26 cellular contexts compared by ENCODE assay signal in genomic region chr3:135170732-135171131, GRCh38.
"Had no signal": no experiment of that assay in that cellular context is flagged by ENCODE, and none has a peak within 500 bp of the region (broad histone marks: within the 10 kb centered on the region; RNA-seq: fewer than 3 reads in every experiment).

No MANE protein-coding gene starts in this region.

- ATAC-seq: esophagus mucosa; gastrocnemius medialis; left ventricle myocardium superior; naive thymus-derived CD4-positive, alpha-beta T cell; stimulated activated memory B cell treated with anti-CD40 and anti-IgM and Interleukin-4, amounts not matched to agents 10 μg/mL and 1 μg/mL and 100 μg/mL, for 72 hours; stimulated activated naive CD8-positive, alpha-beta T cell treated with anti-CD3 and anti-CD28 coated beads, Interleukin-15, Interleukin-2, amounts not matched to agents 100 U/mL and 50 U/mL, for 24 hours had no signal

- H3K27ac Mint-ChIP-seq: dendritic cell treated with granulocyte-macrophage colony-stimulating factor and Interleukin-4, amounts not matched to agents 40 ng/mL and 50 ng/mL, for 4 days; endodermal cell; mesothelial cell of epicardium; naive thymus-derived CD4-positive, alpha-beta T cell; nephron; stimulated activated memory B cell treated with anti-CD40 and anti-IgM and Interleukin-4, amounts not matched to agents 10 μg/mL and 1 μg/mL and 100 μg/mL, for 72 hours; type B pancreatic cell had no signal

- H3K27me3 ChIP-seq: colonic mucosa, gastrocnemius medialis, right atrium auricular region, spleen, testis, tibial artery had no signal

- H3K4me3 ChIP-seq: colonic mucosa, gastrocnemius medialis, prostate gland, right atrium auricular region, skin epidermis, spleen, testis, tibial artery had no signal

- DNase-seq: colonic mucosa; effector CD8-positive, alpha-beta T cell; endodermal cell; foreskin fibroblast; gastrocnemius medialis; kidney; left ventricle myocardium superior; mesenchymal stem cell; naive thymus-derived CD4-positive, alpha-beta T cell; nucleus accumbens; spleen; stimulated activated CD4-positive, alpha-beta T cell treated with anti-CD3 and anti-CD28 coated beads, Interleukin-4, amount 100 ng/mL, for 4 hours; stimulated activated naive CD8-positive, alpha-beta T cell treated with anti-CD3 and anti-CD28 coated beads, Interleukin-15, Interleukin-2, amounts not matched to agents 100 U/mL and 50 U/mL, for 24 hours; substantia nigra; testis; tibial artery had no signal

- H3K27ac ChIP-seq: colonic mucosa, epithelial cell of prostate, prostate gland, right atrium auricular region, skin epidermis, spleen, testis, tibial artery had no signal

- H3K9me3 ChIP-seq: colonic mucosa, gastrocnemius medialis, prostate gland, right atrium auricular region, spleen, testis, tibial artery had no signal

- H3K27me3 Mint-ChIP-seq: dendritic cell treated with granulocyte-macrophage colony-stimulating factor and Interleukin-4, amounts not matched to agents 40 ng/mL and 50 ng/mL, for 4 days; stimulated activated memory B cell treated with anti-CD40 and anti-IgM and Interleukin-4, amounts not matched to agents 10 μg/mL and 1 μg/mL and 100 μg/mL, for 72 hours had no signal

- H3K36me3 ChIP-seq: colonic mucosa, gastrocnemius medialis, prostate gland, right atrium auricular region, spleen, tibial artery had no signal

- H3K4me3 Mint-ChIP-seq: dendritic cell treated with granulocyte-macrophage colony-stimulating factor and Interleukin-4, amounts not matched to agents 40 ng/mL and 50 ng/mL, for 4 days; endodermal cell; mesothelial cell of epicardium; naive thymus-derived CD4-positive, alpha-beta T cell; nephron; stimulated activated memory B cell treated with anti-CD40 and anti-IgM and Interleukin-4, amounts not matched to agents 10 μg/mL and 1 μg/mL and 100 μg/mL, for 72 hours; type B pancreatic cell had no signal

- H3K9me3 Mint-ChIP-seq: dendritic cell treated with granulocyte-macrophage colony-stimulating factor and Interleukin-4, amounts not matched to agents 40 ng/mL and 50 ng/mL, for 4 days; endodermal cell; mesothelial cell of epicardium; nephron; stimulated activated memory B cell treated with anti-CD40 and anti-IgM and Interleukin-4, amounts not matched to agents 10 μg/mL and 1 μg/mL and 100 μg/mL, for 72 hours; type B pancreatic cell had no signal

- H3K36me3 Mint-ChIP-seq: mesothelial cell of epicardium; naive thymus-derived CD4-positive, alpha-beta T cell; stimulated activated memory B cell treated with anti-CD40 and anti-IgM and Interleukin-4, amounts not matched to agents 10 μg/mL and 1 μg/mL and 100 μg/mL, for 72 hours; type B pancreatic cell had no signal

- H3K4me1 ChIP-seq: colonic mucosa, prostate gland, right atrium auricular region, spleen, testis, tibial artery had no signal

- H3K4me1 Mint-ChIP-seq: mesothelial cell of epicardium; naive thymus-derived CD4-positive, alpha-beta T cell; stimulated activated memory B cell treated with anti-CD40 and anti-IgM and Interleukin-4, amounts not matched to agents 10 μg/mL and 1 μg/mL and 100 μg/mL, for 72 hours had no signal
